ENCODE assay signal across 1 cellular context in genomic region chr3:195467641-195468390, GRCh38.
TF ChIP-seq lines count a peak whose summit lies in the region.

No MANE protein-coding gene starts in this region.

TF ChIP-seq in IMR-90, 13 proteins besides CTCF, POLR2A, EP300 and RAD21:
- TF ChIP-seq FOS (IDR thresholded peaks at IDR 0.05; ENCODE audit: low read depth, low read length), result no peak
- no peak for TF ChIP-seq ELK1 (IDR thresholded peaks at IDR 0.05; ENCODE audit: borderline replicate concordance, low read depth, low read length)
- TF ChIP-seq BHLHE40 (IDR thresholded peaks at IDR 0.05; ENCODE audit: low read depth, low read length), result no peak
- TF ChIP-seq CHD1 (IDR thresholded peaks at IDR 0.05; ENCODE audit: low read depth, low read length), result no peak
- TF ChIP-seq NFE2L2 (IDR thresholded peaks at IDR 0.05; ENCODE audit: low read depth, low read length), result no peak
- no peak for TF ChIP-seq SMC3 (IDR thresholded peaks at IDR 0.05; ENCODE audit: low read depth, low read length)
- TF ChIP-seq RFX5 (IDR thresholded peaks at IDR 0.05; ENCODE audit: low read depth, low read length), result no peak
- TF ChIP-seq MAZ (IDR thresholded peaks at IDR 0.05; ENCODE audit: borderline replicate concordance, low read depth, low read length), result no peak
- TF ChIP-seq MXI1 (IDR thresholded peaks at IDR 0.05; ENCODE audit: borderline replicate concordance, low read depth, low read length), result no peak
- no peak for TF ChIP-seq CEBPB (IDR thresholded peaks at IDR 0.05; ENCODE audit: low read depth, low read length)
- no peak for TF ChIP-seq RCOR1 (IDR thresholded peaks at IDR 0.05; ENCODE audit: insufficient replicate concordance, low read length)
- TF ChIP-seq MAFK (IDR thresholded peaks at IDR 0.05; ENCODE audit: low read depth, low read length), result no peak; the same call in 1 of the 2 replicates
- TF ChIP-seq USF2 (IDR thresholded peaks at IDR 0.05; ENCODE audit: low read depth, low read length), result no peak
